20 cellular contexts compared by ENCODE assay signal in the genomic region with DNA sequence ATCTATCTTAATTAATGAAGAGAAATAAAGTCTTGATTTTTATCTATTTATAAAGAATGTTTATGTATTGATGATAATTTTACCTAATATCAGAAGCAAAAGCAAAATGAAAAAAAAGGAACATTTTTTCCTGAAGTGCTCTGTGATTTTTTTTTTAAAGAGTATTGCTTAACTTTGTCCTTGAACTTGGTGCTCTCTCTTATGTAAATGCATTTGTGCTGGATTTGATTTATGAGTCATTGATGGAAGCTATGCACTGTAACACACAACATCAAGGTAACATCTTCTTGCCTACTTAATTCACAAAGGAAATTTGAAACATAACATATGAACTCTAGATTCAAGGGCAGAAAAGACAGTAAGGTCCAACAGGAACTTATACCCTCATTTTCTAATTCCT.
"Had no signal": no experiment of that assay in that cellular context is flagged by ENCODE, and none has a peak within 500 bp of the region (broad histone marks: within the 10 kb centered on the region; RNA-seq: fewer than 3 reads in every experiment).

No MANE protein-coding gene starts in this region.

- DNase-seq: activated CD4-positive, alpha-beta T cell treated with anti-CD3 and anti-CD28 coated beads for 4 hours; activated CD4-positive, alpha-beta T cell treated with anti-CD3 and anti-CD28 coated beads, Interleukin-2, amount 50 U/mL, for 4 hours; activated naive CD4-positive, alpha-beta T cell; activated T-cell treated with anti-CD3 and anti-CD28 coated beads for 4 hours; activated T-cell treated with anti-CD3 and anti-CD28 coated beads, Interleukin-2, amount 50 U/mL, for 72 hours; dermis blood vessel endothelial cell; effector CD4-positive, alpha-beta T cell; esophagus squamous epithelium; left ventricle myocardium superior; naive B cell; nephron progenitor cell; ovary; stimulated activated CD4-positive, alpha-beta T cell treated with anti-CD3 and anti-CD28 coated beads, Interleukin-1b, Interleukin-23, amount 100 ng/mL, for 48 hours; stimulated activated CD4-positive, alpha-beta T cell treated with anti-CD3 and anti-CD28 coated beads, Interleukin-4, amount 100 ng/mL, for 4 hours; stimulated activated CD8-positive, alpha-beta memory T cell treated with anti-CD3 and anti-CD28 coated beads, Interleukin-4, amount 100 ng/mL, for 48 hours; stimulated activated naive CD8-positive, alpha-beta T cell treated with anti-CD3 and anti-CD28 coated beads, Interleukin-15, amount 100 ng/mL, for 72 hours; substantia nigra; upper lobe of left lung had no signal

- ATAC-seq: activated naive CD4-positive, alpha-beta T cell treated with anti-CD3 and anti-CD28 coated beads, Interleukin-2, amount 50 U/mL, for 72 hours; activated T-cell treated with anti-CD3 and anti-CD28 coated beads, Interleukin-2, amount 50 U/mL, for 72 hours; left ventricle myocardium superior; stimulated activated memory B cell treated with anti-CD40 and anti-IgM and Interleukin-4, amounts not matched to agents 10 μg/mL and 1 μg/mL and 100 μg/mL, for 72 hours; stimulated activated naive CD8-positive, alpha-beta T cell treated with anti-CD3 and anti-CD28 coated beads, Interleukin-15, amount 100 ng/mL, for 72 hours had no signal
